In genomic region chr2:70086278-70086837, GRCh38 we compare ENCODE assay signal across 8 cellular contexts. TPM values are rescaled to one million over a fixed set of nuclear protein-coding genes. Genes with fewer than 3 reads are reported as not detected.
DNase-seq lines count a peak whose midpoint lies in the region; ATAC-seq and TF ChIP-seq lines count a peak whose summit lies in the region.

No MANE protein-coding gene starts in this region.

- no peaks in the 10 kb centered on the region for H3K9me3 ChIP-seq in neural progenitor cell (ENCODE audit: low read depth)

- peaks cover 48% of the 10 kb centered on the region for H3K79me2 ChIP-seq in neural progenitor cell (ENCODE audit: low read depth)

- DNase-seq in DMS53 (lab: John Stamatoyannopoulos, UW) = peak; percentile 95
- peak; percentile 85 for DNase-seq in KBM-7
- peak; percentile 56 for DNase-seq in SHP77 treated with DMSO at 0.1 percent for 48 hours (lab: John Stamatoyannopoulos, UW)
- DNase-seq in activated gamma-delta T cell treated with anti-CD3 and anti-CD28 coated beads, Interleukin-2, amount 50 U/mL, for 16 hours (ENCODE audit: low read depth) = peak; percentile 67
- DNase-seq in foreskin keratinocyte = peak; percentile 79 to 90
- DNase-seq in neural progenitor cell (ENCODE audit: low spot score) = peak; percentile 88
- DNase-seq in stromal cell of bone marrow (ENCODE audit: low read depth) = peak; percentile 69

- H3K4me3 ChIP-seq in neural progenitor cell = peak overlapping the region; percentile 89

- peak overlapping the region; percentile 99 for H3K4me3 Mint-ChIP-seq in neural progenitor cell

- peak overlapping the region; percentile 100 for H3K9ac ChIP-seq in neural progenitor cell

- peaks cover 46% of the 10 kb centered on the region for H3K4me1 Mint-ChIP-seq in neural progenitor cell

- H3K27me3 ChIP-seq in foreskin keratinocyte (no peaks in the 10 kb centered on the region), neural progenitor cell (no peaks in the 10 kb centered on the region)

- in situ Hi-C loops in KBM-7 (cut with MboI; ENCODE audit: low pct_unique_long_range_greater_than_20kb, low sequenced_read_pairs) = loop anchor here (10.0 kb wide), 1 partner anchor 48 kb away; no protein-coding TSS in a partner anchor

- ATAC-seq in GM21717 (IDR thresholded peaks at IDR 0.05; ENCODE audit: unreplicated experiment) = peak; percentile 20
- ATAC-seq in foreskin keratinocyte = peak; percentile 12

- peak overlapping the region; percentile 100 for H2AFZ ChIP-seq in neural progenitor cell (replicated peaks)

- no peaks in the 10 kb centered on the region for H3K9me3 Mint-ChIP-seq in neural progenitor cell

- peak overlapping the region; percentile 100 for H3K27ac Mint-ChIP-seq in neural progenitor cell

- no peak for TF ChIP-seq CTCF in foreskin keratinocyte (conservative IDR thresholded peaks at IDR 0.05)
- no peak for TF ChIP-seq CTCF in neural progenitor cell (IDR thresholded peaks at IDR 0.05)

- H3K4me2 ChIP-seq in neural progenitor cell = peak overlapping the region; percentile 97

- peaks cover 26% of the 10 kb centered on the region for H4K20me1 ChIP-seq in neural progenitor cell (ENCODE audit: low read depth)

- peaks cover 10% of the 10 kb centered on the region for H3K27me3 Mint-ChIP-seq in neural progenitor cell (ENCODE audit: insufficient read depth, low read depth)

- H3K36me3 Mint-ChIP-seq in neural progenitor cell = peaks cover 25% of the 10 kb centered on the region

- H3K4me1 ChIP-seq in foreskin keratinocyte = peaks cover 38% of the 10 kb centered on the region
- H3K4me1 ChIP-seq in neural progenitor cell = peaks cover 30% of the 10 kb centered on the region

- peaks cover 67% of the 10 kb centered on the region for H3F3A ChIP-seq in neural progenitor cell (ENCODE audit: low read depth)

- no peaks in the 10 kb centered on the region for H3K36me3 ChIP-seq in neural progenitor cell

- H3K27ac ChIP-seq in foreskin keratinocyte (peak overlapping the region; percentile 100), neural progenitor cell (peak overlapping the region; percentile 100)

RNA-seq across cellular contexts. Expression of gene PCBP1, which starts 0.9 kb away (rescaled TPM):
- total RNA-seq in foreskin keratinocyte (115 and 138 TPM in 2 replicates), neural progenitor cell (ENCODE audit: low replicate concordance) (62.0 and 82.0 TPM in 2 replicates)
- polyA plus RNA-seq in foreskin keratinocyte = 288 and 309 TPM in 2 replicates

Comparison
In these comparisons a context has a peak if more than half of its experiments do, and no peak if none do; other contexts are left out.
1. Peak in every context shown above with its lines: DNase-seq, ATAC-seq, H3K4me3 ChIP-seq and H3K27ac ChIP-seq.